In genomic region chr5:43191740-43192557, GRCh38 we compare ENCODE assay signal across 8 cellular contexts. TPM values are rescaled to one million over a fixed set of nuclear protein-coding genes. Genes with fewer than 3 reads are reported as not detected.
DNase-seq lines count a peak whose midpoint lies in the region; ATAC-seq and TF ChIP-seq lines count a peak whose summit lies in the region.

NIM1K (plus strand) TSS chr5:43192225; CDS start chr5:43245776, 53,551 bp downstream.

- POLR2A ChIA-PET in AG04450 (lab: Yijun Ruan, JAX) (interaction anchor here (1.0 kb wide), 1 partner anchor 292 kb away, joined by 5 read pairs; the partner anchor contains the start of gene TMEM267), PC-3 (lab: Charles Lee; ENCODE audit: unreplicated experiment) (no interaction called here)

- WGBS in urinary bladder: under 1% methylated on average over 64 of the region's 64 CpGs

- peaks cover 7 to 15% of the 10 kb centered on the region in 2 donors for H3K36me3 Mint-ChIP-seq in activated naive CD4-positive, alpha-beta T cell treated with anti-CD3 and anti-CD28 coated beads, Interleukin-2, amount 50 U/mL, for 72 hours

- H3K27ac ChIP-seq in AG04450 (ENCODE audit: low read depth, low read length) (peak within 1 kb of the TSS; percentile 54), PC-3 (ENCODE audit: low read length) (peak within 1 kb of the TSS; percentile 48), osteoblast (ENCODE audit: low read depth, low read length) (peak within 1 kb of the TSS; percentile 91), urinary bladder (ENCODE audit: low read depth) (no peak within 1 kb of the TSS)

- H3K9me3 ChIP-seq in AG04450 (ENCODE audit: control insufficient read depth, insufficient read depth, low read length): no peaks in the 10 kb centered on the region
- no peaks in the 10 kb centered on the region for H3K9me3 ChIP-seq in PC-3 (ENCODE audit: low read length)
- no peaks in the 10 kb centered on the region for H3K9me3 ChIP-seq in osteoblast (ENCODE audit: low read depth, low read length)

- H3K4me2 ChIP-seq in PC-3 (ENCODE audit: low read length): peak within 1 kb of the TSS; percentile 93
- peak within 1 kb of the TSS; percentile 88 for H3K4me2 ChIP-seq in osteoblast (ENCODE audit: insufficient read depth, low read length)

- H3K4me1 ChIP-seq in PC-3 (ENCODE audit: insufficient read depth, low read length) (peaks cover 16% of the 10 kb centered on the region), osteoblast (ENCODE audit: insufficient read depth, low read length) (peaks cover 23% of the 10 kb centered on the region), urinary bladder (ENCODE audit: insufficient read depth) (no peaks in the 10 kb centered on the region)

- intact Hi-C loops in PC-3 (cut with micrococcal nuclease) (loop anchor here (2.0 to 5.0 kb wide), 2 partner anchors 69 to 120 kb away; partner anchors contain the start of gene HMGCS1), Right ventricle myocardium superior (cut with DNase I) (no loop called here)

- H4K20me1 ChIP-seq in PC-3 (ENCODE audit: low read length) (no peaks in the 10 kb centered on the region), osteoblast (ENCODE audit: insufficient read depth, low read length) (no peaks in the 10 kb centered on the region)

- H3K27ac Mint-ChIP-seq in activated naive CD4-positive, alpha-beta T cell treated with anti-CD3 and anti-CD28 coated beads, Interleukin-2, amount 50 U/mL, for 72 hours: peak within 1 kb of the TSS; percentile 82 to 94

- H3K27me3 ChIP-seq in AG04450 (ENCODE audit: control insufficient read depth, insufficient read depth, low read length): no peaks in the 10 kb centered on the region
- H3K27me3 ChIP-seq in PC-3 (ENCODE audit: low read length): no peaks in the 10 kb centered on the region
- H3K27me3 ChIP-seq in osteoblast (ENCODE audit: insufficient read depth, low read length): no peaks in the 10 kb centered on the region

- H3K9ac ChIP-seq in PC-3 (ENCODE audit: low read length): peak within 1 kb of the TSS; percentile 6

- ATAC-seq in GM18873 (IDR thresholded peaks at IDR 0.05; ENCODE audit: low FRiP score, unreplicated experiment): peak; percentile 58
- peak; percentile 64 for ATAC-seq in HG03097 (IDR thresholded peaks at IDR 0.05; ENCODE audit: low FRiP score, unreplicated experiment)
- peak; percentile 59 for ATAC-seq in PC-3
- peak; percentile 49 to 55 for ATAC-seq in activated naive CD4-positive, alpha-beta T cell treated with anti-CD3 and anti-CD28 coated beads, Interleukin-2, amount 50 U/mL, for 72 hours
- ATAC-seq in Right ventricle myocardium superior (ENCODE audit: poor library complexity): peak; percentile 93

- H3K4me3 ChIP-seq in AG04450 (ENCODE audit: low read depth, low read length) (peak within 1 kb of the TSS; percentile 67), PC-3 (ENCODE audit: low read length) (peak within 1 kb of the TSS; percentile 71), osteoblast (ENCODE audit: insufficient read depth, low read length) (peak within 1 kb of the TSS; percentile 65), urinary bladder (ENCODE audit: low read depth, low read length) (peak within 1 kb of the TSS; percentile 51)

- H3K79me2 ChIP-seq in PC-3 (ENCODE audit: low read length): no peaks in the 10 kb centered on the region
- no peaks in the 10 kb centered on the region for H3K79me2 ChIP-seq in osteoblast (ENCODE audit: insufficient read depth, low read length)

- CTCF ChIA-PET in AG04450 (lab: Charles Lee) (interaction anchor here (0.6 to 1.0 kb wide), 2 partner anchors 89 to 292 kb away, joined by 3 read pairs; partner anchors contain the start of gene TMEM267), PC-3 (lab: Charles Lee) (no interaction called here)

- TF ChIP-seq CTCF in AG04450 (IDR thresholded peaks at IDR 0.05; ENCODE audit: low read depth, low read length) (no peak), PC-3 (conservative IDR thresholded peaks at IDR 0.05; ENCODE audit: low read depth, low read length) (no peak), osteoblast (IDR thresholded peaks at IDR 0.05; ENCODE audit: extremely low read depth, low read depth, low read length) (no peak)

- no peak for DNase-seq in AG04450 (ENCODE audit: low read depth, low spot score)
- DNase-seq in PC-3: peak; percentile 30
- peak; percentile 49 to 63 for DNase-seq in activated naive CD4-positive, alpha-beta T cell treated with anti-CD3 and anti-CD28 coated beads, Interleukin-2, amount 50 U/mL, for 72 hours (ENCODE audit: low spot score in 2 of 2)
- peak; percentile 76 for DNase-seq in Right ventricle myocardium superior
- peak; percentile 75 for DNase-seq in osteoblast (ENCODE audit: insufficient read length, low spot score, missing footprints)

- peaks cover 4% of the 10 kb centered on the region for H3F3A ChIP-seq in PC-3 (ENCODE audit: low read length, unreplicated experiment)

- no TSS peak for BruUV-seq in PC-3 (replicated peaks; lab: Mats Ljungman, UMichigan)

- H2AFZ ChIP-seq in PC-3 (ENCODE audit: low read length): peak within 1 kb of the TSS; percentile 82
- H2AFZ ChIP-seq in osteoblast (ENCODE audit: low read length): peak within 1 kb of the TSS; percentile 79

- H3K36me3 ChIP-seq in PC-3 (ENCODE audit: low read depth, low read length) (no peaks in the 10 kb centered on the region), osteoblast (ENCODE audit: insufficient read depth, low read length) (no peaks in the 10 kb centered on the region), urinary bladder (ENCODE audit: insufficient read depth) (no peaks in the 10 kb centered on the region)

- H3K9me3 Mint-ChIP-seq in activated naive CD4-positive, alpha-beta T cell treated with anti-CD3 and anti-CD28 coated beads, Interleukin-2, amount 50 U/mL, for 72 hours: no peaks in the 10 kb centered on the region

- no peaks in the 10 kb centered on the region for H3K9me2 ChIP-seq in PC-3 (replicated peaks; ENCODE audit: low read length)

RNA-seq across cellular contexts. Expression of gene NIM1K, which starts in this region (rescaled TPM):
- 0.72 and 0.83 TPM in 2 replicates for polyA plus RNA-seq in AG04450 (2011; rRNA removed)
- polyA minus RNA-seq in AG04450 (2011; rRNA and poly(A)+ RNA removed): 1.1 and 1.2 TPM in 2 replicates
- 0.17 and 0.26 TPM in 2 replicates for total RNA-seq in PC-3 (2014; rRNA removed)
- total RNA-seq in activated naive CD4-positive, alpha-beta T cell treated with anti-CD3 and anti-CD28 coated beads, Interleukin-2, amount 50 U/mL, for 72 hours: 1 to 10 TPM in 1 of 2 donors, under 1 TPM in 1; 0.14 to 2.3 TPM
- 0.22 TPM for total RNA-seq in Right ventricle myocardium superior
- 0.88 and 1.1 TPM in 2 replicates for total RNA-seq in osteoblast
- total RNA-seq in urinary bladder: 0.53 TPM
- 1.3 TPM for polyA plus RNA-seq in urinary bladder

Comparison
In these comparisons a context has a peak if more than half of its experiments do, and no peak if none do; other contexts are left out.
1. Peak in DNase-seq, ATAC-seq, H3K4me3 ChIP-seq, H3K27ac ChIP-seq, H3K9ac ChIP-seq and H3K4me2 ChIP-seq in PC-3; RNA of the gene not detected or under 1 TPM.
2. Peak in DNase-seq and ATAC-seq in Right ventricle myocardium superior; RNA of the gene not detected or under 1 TPM.